In genomic region chr16:29675811-29676643, GRCh38 we compare ENCODE assay signal across 9 cellular contexts. TPM values are rescaled to one million over a fixed set of nuclear protein-coding genes. Genes with fewer than 3 reads are reported as not detected.
DNase-seq lines count a peak whose midpoint lies in the region; ATAC-seq and TF ChIP-seq lines count a peak whose summit lies in the region.
"Had no signal": no experiment of that assay in that cellular context is flagged by ENCODE, and none has a peak within 500 bp of the region (broad histone marks: within the 10 kb centered on the region; RNA-seq: fewer than 3 reads in every experiment).

No MANE protein-coding gene starts in this region.

- intact Hi-C loops in activated CD4-positive, alpha-beta memory T cell treated with anti-CD3 and anti-CD28 coated beads for 36 hours (cut with micrococcal nuclease): no loop called here
- intact Hi-C loops in lower lobe of right lung (cut with DNase I): no loop called here

- H3K4me3 Mint-ChIP-seq in activated CD4-positive, alpha-beta memory T cell treated with anti-CD3 and anti-CD28 coated beads for 36 hours: no peak overlapping the region
- H3K4me3 Mint-ChIP-seq: IgD-negative memory B cell had no signal

- no peak overlapping the region for H3K4me2 ChIP-seq in KMS-11

- no peaks in the 10 kb centered on the region for H3K9me3 ChIP-seq in lower lobe of right lung

- peak overlapping the region; percentile 2; the same call in 1 of the 2 replicates for H2AFZ ChIP-seq in KMS-11 (ENCODE audit: low read depth)

- H3K27ac ChIP-seq in KMS-11 (no peak overlapping the region), lower lobe of right lung (no peak overlapping the region)
- H3K27ac ChIP-seq: epithelial cell of prostate had no signal

- no peaks in the 10 kb centered on the region for H3K27me3 Mint-ChIP-seq in activated CD4-positive, alpha-beta memory T cell treated with anti-CD3 and anti-CD28 coated beads for 36 hours
- H3K27me3 Mint-ChIP-seq: IgD-negative memory B cell had no signal

- POLR2A ChIA-PET in activated CD4-positive, alpha-beta memory T cell treated with anti-CD3 and anti-CD28 coated beads for 36 hours (lab: Charles Lee): interaction anchor here (0.9 kb wide), 1 partner anchor 10 kb away, joined by 3 read pairs; no protein-coding TSS in a partner anchor

- no peaks in the 10 kb centered on the region for H4K20me1 ChIP-seq in KMS-11 (ENCODE audit: insufficient read depth)

- TF ChIP-seq CTCF in KMS-11 (conservative IDR thresholded peaks at IDR 0.05; ENCODE audit: low read depth, low read length) (no peak), lower lobe of right lung (IDR thresholded peaks at IDR 0.05) (no peak)

- no peaks in the 10 kb centered on the region for H3K9me3 Mint-ChIP-seq in activated CD4-positive, alpha-beta memory T cell treated with anti-CD3 and anti-CD28 coated beads for 36 hours
- H3K9me3 Mint-ChIP-seq: IgD-negative memory B cell had no signal

- H3K27ac Mint-ChIP-seq in activated CD4-positive, alpha-beta memory T cell treated with anti-CD3 and anti-CD28 coated beads for 36 hours: peak overlapping the region; percentile 30

- H3K79me2 ChIP-seq in KMS-11 (ENCODE audit: insufficient read depth, low read depth): no peaks in the 10 kb centered on the region

- H3K36me3 ChIP-seq in KMS-11 (ENCODE audit: insufficient read depth) (no peaks in the 10 kb centered on the region), lower lobe of right lung (no peaks in the 10 kb centered on the region)

- H3K9ac ChIP-seq in KMS-11: no peak overlapping the region

- H3K4me1 ChIP-seq in KMS-11 (ENCODE audit: low read depth, poor library complexity, severe bottlenecking): peaks cover 4% of the 10 kb centered on the region
- no peaks in the 10 kb centered on the region for H3K4me1 ChIP-seq in lower lobe of right lung

- peaks cover 4% of the 10 kb centered on the region for H3K36me3 Mint-ChIP-seq in activated CD4-positive, alpha-beta memory T cell treated with anti-CD3 and anti-CD28 coated beads for 36 hours
- H3K36me3 Mint-ChIP-seq: IgD-negative memory B cell had no signal

- DNase-seq in EL: peak; percentile 31
- DNase-seq in activated CD4-positive, alpha-beta memory T cell treated with anti-CD3 and anti-CD28 coated beads for 36 hours: no peak
- DNase-seq in lower lobe of right lung: no peak

- peak; percentile 51 to 70 for ATAC-seq in lower lobe of right lung
- ATAC-seq in GM21526 (IDR thresholded peaks at IDR 0.05; ENCODE audit: low FRiP score, unreplicated experiment): no peak
- ATAC-seq in GM21515 (IDR thresholded peaks at IDR 0.05; ENCODE audit: unreplicated experiment): no peak
- no peak for ATAC-seq in HG03354 (IDR thresholded peaks at IDR 0.05; ENCODE audit: poor library complexity, severe bottlenecking, unreplicated experiment)

- peaks cover 16% of the 10 kb centered on the region for H3K4me1 Mint-ChIP-seq in activated CD4-positive, alpha-beta memory T cell treated with anti-CD3 and anti-CD28 coated beads for 36 hours (ENCODE audit: low read depth)

- no peak overlapping the region for H3K4me3 ChIP-seq in KMS-11 (IDR thresholded peaks at IDR 0.05; ENCODE audit: insufficient read depth, low read depth, low read length)
- H3K4me3 ChIP-seq in lower lobe of right lung: no peak overlapping the region

- no peaks in the 10 kb centered on the region for H3K27me3 ChIP-seq in KMS-11 (ENCODE audit: insufficient read depth, low read depth)
- H3K27me3 ChIP-seq in lower lobe of right lung (ENCODE audit: low read depth): no peaks in the 10 kb centered on the region

- CTCF ChIA-PET in activated CD4-positive, alpha-beta memory T cell treated with anti-CD3 and anti-CD28 coated beads for 36 hours (lab: Charles Lee): interaction anchor here (1.3 to 2.1 kb wide), 3 partner anchors 15 to 356 kb away, joined by 4 to 8 read pairs (median 6); no protein-coding TSS in a partner anchor

RNA-seq across cellular contexts. Expression of gene QPRT, which starts 3.0 kb away (rescaled TPM):
- 1 to 10 TPM; 8.7 to 9.7 TPM for total RNA-seq in activated CD4-positive, alpha-beta memory T cell treated with anti-CD3 and anti-CD28 coated beads for 36 hours
- total RNA-seq in lower lobe of right lung: 11.0 TPM

RNA-seq across cellular contexts. Expression of gene SPN, which starts 13.0 kb away (rescaled TPM):
- total RNA-seq in activated CD4-positive, alpha-beta memory T cell treated with anti-CD3 and anti-CD28 coated beads for 36 hours: 100 to 1,000 TPM; 109 to 114 TPM
- 109 TPM for total RNA-seq in lower lobe of right lung

Comparison
In these comparisons a context has a peak if more than half of its experiments do, and no peak if none do; other contexts are left out.
1. ATAC-seq: peak in lower lobe of right lung (2 of 2); none in GM21526 (single experiment), GM21515 (single experiment) and HG03354 (single experiment).